Comparison of ENCODE assay signal across 1 cellular context in genomic region chr11:119093951-119094815, GRCh38.
TF ChIP-seq lines count a peak whose summit lies in the region.

No MANE protein-coding gene starts in this region.

TF ChIP-seq in IMR-90, 13 proteins besides CTCF, POLR2A, EP300 and RAD21:
- TF ChIP-seq USF2 (IDR thresholded peaks at IDR 0.05; ENCODE audit: low read depth, low read length), result no peak
